In the genomic region with DNA sequence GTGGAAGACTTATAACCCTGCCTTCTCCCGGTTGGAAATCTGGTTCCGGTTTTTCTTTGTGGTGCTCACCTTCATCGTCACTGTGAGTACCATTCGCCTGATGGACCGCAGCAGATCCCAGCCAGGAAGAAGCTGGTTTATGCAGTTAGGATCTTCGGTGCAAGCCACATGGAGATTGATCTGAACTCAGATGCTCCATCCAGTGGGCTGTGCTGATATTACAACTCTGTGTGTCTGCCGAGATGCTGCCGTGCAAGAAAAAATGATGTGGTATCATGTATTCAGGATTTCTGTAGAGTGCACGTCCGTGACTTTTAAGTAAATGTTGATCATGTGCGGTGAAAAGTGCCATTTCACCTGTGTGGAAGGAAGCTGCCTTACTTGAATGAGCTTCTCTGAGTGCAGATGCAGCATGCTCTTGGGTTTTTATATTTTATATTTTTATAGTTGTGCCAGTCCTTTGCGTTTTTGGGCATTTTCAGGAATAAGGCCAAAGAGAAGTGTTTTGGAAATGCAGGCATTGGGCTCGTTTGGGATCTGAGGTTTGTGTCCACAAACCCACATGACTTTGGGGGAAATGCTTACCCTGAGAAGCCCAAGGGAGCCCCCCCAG, we compare ENCODE assay signal across 8 cellular contexts. TPM values are rescaled to one million over a fixed set of nuclear protein-coding genes. Genes with fewer than 3 reads are reported as not detected.
DNase-seq lines count a peak whose midpoint lies in the region; ATAC-seq and TF ChIP-seq lines count a peak whose summit lies in the region.

No MANE protein-coding gene starts in this region.

- H3K27me3 ChIP-seq in OCI-LY3 (ENCODE audit: low read depth, low read length): no peaks in the 10 kb centered on the region
- H3K27me3 ChIP-seq in fibroblast of lung (ENCODE audit: control insufficient read depth, insufficient read depth, low read length): no peaks in the 10 kb centered on the region

- in situ Hi-C loops in Caki2 (cut with HindIII; ENCODE audit: low pct_unique_long_range_greater_than_20kb, low sequenced_read_pairs): no loop called here

- H3K4me1 Mint-ChIP-seq in activated T-cell treated with anti-CD3 and anti-CD28 coated beads, Interleukin-2, amount 50 U/mL, for 4 hours (ENCODE audit: low read depth): no peaks in the 10 kb centered on the region
- H3K4me1 Mint-ChIP-seq in nephron progenitor cell: no peaks in the 10 kb centered on the region

- H3K4me2 ChIP-seq in OCI-LY3 (ENCODE audit: low read length) (no peak overlapping the region), fibroblast of lung (ENCODE audit: extremely low read depth, insufficient read depth, low read length) (no peak overlapping the region)

- no peak overlapping the region for H3K27ac Mint-ChIP-seq in nephron progenitor cell

- H3K36me3 ChIP-seq in OCI-LY3 (replicated peaks; ENCODE audit: low read depth, low read length): peaks cover 5% of the 10 kb centered on the region
- peaks cover 19% of the 10 kb centered on the region for H3K36me3 ChIP-seq in fibroblast of lung (ENCODE audit: control insufficient read depth, insufficient read depth, low read length)

- H3K9me3 Mint-ChIP-seq in activated T-cell treated with anti-CD3 and anti-CD28 coated beads, Interleukin-2, amount 50 U/mL, for 4 hours: no peaks in the 10 kb centered on the region
- H3K9me3 Mint-ChIP-seq in nephron progenitor cell: no peaks in the 10 kb centered on the region

- H3K4me1 ChIP-seq in OCI-LY3 (ENCODE audit: low read length): no peaks in the 10 kb centered on the region
- no peaks in the 10 kb centered on the region for H3K4me1 ChIP-seq in fibroblast of lung (ENCODE audit: control insufficient read depth, extremely low read depth, insufficient read depth, low read length)

- H3K79me2 ChIP-seq in OCI-LY3 (ENCODE audit: low read length) (no peaks in the 10 kb centered on the region), fibroblast of lung (ENCODE audit: control insufficient read depth, insufficient read depth, low read length) (no peaks in the 10 kb centered on the region)

- H3K4me3 ChIP-seq in OCI-LY3 (ENCODE audit: low read length): no peak overlapping the region
- no peak overlapping the region for H3K4me3 ChIP-seq in fibroblast of lung (replicated peaks in 1 of 4; ENCODE audit: control extremely low read depth in 1 of 4, insufficient read depth in 1 of 4, low read depth in 3 of 4, low read length in 4 of 4)

- H3K9ac ChIP-seq in OCI-LY3 (ENCODE audit: low read length) (no peak overlapping the region), fibroblast of lung (ENCODE audit: insufficient read depth, low read length) (no peak overlapping the region)

- no peaks in the 10 kb centered on the region for H3K27me3 Mint-ChIP-seq in activated T-cell treated with anti-CD3 and anti-CD28 coated beads, Interleukin-2, amount 50 U/mL, for 4 hours (ENCODE audit: low read depth)
- H3K27me3 Mint-ChIP-seq in nephron progenitor cell (ENCODE audit: low read depth, poor library complexity): no peaks in the 10 kb centered on the region

- peaks cover 28% of the 10 kb centered on the region for H3K36me3 Mint-ChIP-seq in activated T-cell treated with anti-CD3 and anti-CD28 coated beads, Interleukin-2, amount 50 U/mL, for 4 hours (ENCODE audit: insufficient read depth)
- peaks cover 41% of the 10 kb centered on the region for H3K36me3 Mint-ChIP-seq in nephron progenitor cell (ENCODE audit: low read depth)

- H2AFZ ChIP-seq in OCI-LY3 (ENCODE audit: low read depth, low read length): no peak overlapping the region
- no peak overlapping the region for H2AFZ ChIP-seq in fibroblast of lung (ENCODE audit: low read length)

- H3K9me3 ChIP-seq in OCI-LY3 (ENCODE audit: insufficient read depth, low read length): no peaks in the 10 kb centered on the region
- no peaks in the 10 kb centered on the region for H3K9me3 ChIP-seq in fibroblast of lung (ENCODE audit: control insufficient read depth, insufficient read depth, low read depth, low read length)

- TF ChIP-seq CTCF in OCI-LY3 (IDR thresholded peaks at IDR 0.05; ENCODE audit: low read depth, low read length) (peak; percentile 61), fibroblast of lung (conservative IDR thresholded peaks at IDR 0.05 in 1 of 2, IDR thresholded peaks at IDR 0.05 in 1 of 2; ENCODE audit: low read depth in 1 of 2, low read length in 2 of 2) (peak; percentile 83 to 84), nephron progenitor cell (IDR thresholded peaks at IDR 0.05) (peak; percentile 68)

- no peaks in the 10 kb centered on the region for H4K20me1 ChIP-seq in OCI-LY3 (ENCODE audit: insufficient read depth, low read length)
- no peaks in the 10 kb centered on the region for H4K20me1 ChIP-seq in fibroblast of lung (ENCODE audit: control insufficient read depth, extremely low read depth, insufficient read depth, low read length)

- no peak for ATAC-seq in activated T-cell treated with anti-CD3 and anti-CD28 coated beads, Interleukin-2, amount 50 U/mL, for 4 hours
- ATAC-seq in GM18870 (IDR thresholded peaks at IDR 0.05; ENCODE audit: unreplicated experiment): no peak

- DNase-seq in Caki2 (ENCODE audit: low read depth) (peak; percentile 28), HT1080 (ENCODE audit: low read depth) (peak; percentile 52), fibroblast of lung (ENCODE audit: low read depth in 2 of 2) (peak; percentile 67 to 83), nephron progenitor cell (peak; percentile 72), superior temporal gyrus (ENCODE audit: extremely low spot score) (peak; percentile 91)
- DNase-seq in activated T-cell treated with anti-CD3 and anti-CD28 coated beads, Interleukin-2, amount 50 U/mL, for 4 hours: peak; percentile 44

- H3K27ac ChIP-seq in OCI-LY3 (ENCODE audit: low read length) (no peak overlapping the region), fibroblast of lung (ENCODE audit: insufficient read depth, low read length) (no peak overlapping the region)

- H3K4me3 Mint-ChIP-seq in activated T-cell treated with anti-CD3 and anti-CD28 coated beads, Interleukin-2, amount 50 U/mL, for 4 hours: no peak overlapping the region
- H3K4me3 Mint-ChIP-seq in nephron progenitor cell: no peak overlapping the region

RNA-seq across cellular contexts. Expression of gene DYNLT1, which starts 39.2 kb away (rescaled TPM):
- 147 and 174 TPM in 2 replicates for total RNA-seq in Caki2 (2014; rRNA removed; shearing (Covaris generic); ENCODE audit: low replicate concordance)
- 47.4 and 63.4 TPM in 2 replicates for total RNA-seq in HT1080 (2014; rRNA removed; shearing (Covaris generic))
- 98.5 and 113 TPM in 2 replicates for polyA plus RNA-seq in HT1080 (2015; cell fraction: cytosol; rRNA removed)
- polyA plus RNA-seq in HT1080 (2015; cell fraction: nucleus; rRNA removed): 46.4 and 64.6 TPM in 2 replicates
- 10 to 100 TPM; 57.5 to 67.1 (median 64.9) TPM for total RNA-seq in activated T-cell treated with anti-CD3 and anti-CD28 coated beads, Interleukin-2, amount 50 U/mL, for 4 hours
- 85.3 and 92.3 TPM in 2 replicates for total RNA-seq in fibroblast of lung
- 280 and 296 TPM in 2 replicates for polyA plus RNA-seq in fibroblast of lung
- 275 and 298 TPM in 2 replicates for polyA plus RNA-seq in fibroblast of lung (2012)
- 119 and 168 TPM in 2 replicates for polyA minus RNA-seq in fibroblast of lung (ENCODE audit: low replicate concordance)

RNA-seq across cellular contexts. Expression of gene SYTL3, which starts 44.5 kb away (rescaled TPM):
- total RNA-seq in Caki2 (2014; rRNA removed; shearing (Covaris generic); ENCODE audit: low replicate concordance): 17.4 and 24.3 TPM in 2 replicates
- total RNA-seq in HT1080 (2014; rRNA removed; shearing (Covaris generic)): 5.5 and 5.7 TPM in 2 replicates
- 7.2 and 7.9 TPM in 2 replicates for polyA plus RNA-seq in HT1080 (2015; cell fraction: cytosol; rRNA removed)
- polyA plus RNA-seq in HT1080 (2015; cell fraction: nucleus; rRNA removed): 7.6 and 8.7 TPM in 2 replicates
- 10 to 100 TPM; 33.6 to 72.6 (median 38.5) TPM for total RNA-seq in activated T-cell treated with anti-CD3 and anti-CD28 coated beads, Interleukin-2, amount 50 U/mL, for 4 hours
- 2.8 and 4.6 TPM in 2 replicates for total RNA-seq in fibroblast of lung
- polyA plus RNA-seq in fibroblast of lung: 0.76 and 1.4 TPM in 2 replicates
- 0.87 and 1.7 TPM in 2 replicates for polyA plus RNA-seq in fibroblast of lung (2012)
- 0.63 and 1.2 TPM in 2 replicates for polyA minus RNA-seq in fibroblast of lung (ENCODE audit: low replicate concordance)

RNA-seq across cellular contexts. Expression of gene TMEM181, which starts 45.5 kb away (rescaled TPM):
- total RNA-seq in Caki2 (2014; rRNA removed; shearing (Covaris generic); ENCODE audit: low replicate concordance): 7.6 and 12.5 TPM in 2 replicates
- total RNA-seq in HT1080 (2014; rRNA removed; shearing (Covaris generic)): 23.7 and 24.1 TPM in 2 replicates
- polyA plus RNA-seq in HT1080 (2015; cell fraction: cytosol; rRNA removed): 25.9 and 33.2 TPM in 2 replicates
- polyA plus RNA-seq in HT1080 (2015; cell fraction: nucleus; rRNA removed): 33.3 and 35.1 TPM in 2 replicates
- 10 to 100 TPM; 11.4 to 13.2 (median 12.0) TPM for total RNA-seq in activated T-cell treated with anti-CD3 and anti-CD28 coated beads, Interleukin-2, amount 50 U/mL, for 4 hours
- total RNA-seq in fibroblast of lung: 36.0 and 37.2 TPM in 2 replicates
- polyA plus RNA-seq in fibroblast of lung: 27.4 and 35.6 TPM in 2 replicates
- 17.8 and 23.1 TPM in 2 replicates for polyA plus RNA-seq in fibroblast of lung (2012)
- polyA minus RNA-seq in fibroblast of lung (ENCODE audit: low replicate concordance): 13.2 and 18.2 TPM in 2 replicates

Comparison
In these comparisons a context has a peak if more than half of its experiments do, and no peak if none do; other contexts are left out.
1. DNase-seq: peak in every context shown above with its lines; median percentile 91 in superior temporal gyrus; 75 in fibroblast of lung; 72 in nephron progenitor cell; 52 in HT1080; 44 in activated T-cell treated with anti-CD3 and anti-CD28 coated beads, Interleukin-2, amount 50 U/mL, for 4 hours; 28 in Caki2.